26 cellular contexts compared by ENCODE assay signal in the genomic region with DNA sequence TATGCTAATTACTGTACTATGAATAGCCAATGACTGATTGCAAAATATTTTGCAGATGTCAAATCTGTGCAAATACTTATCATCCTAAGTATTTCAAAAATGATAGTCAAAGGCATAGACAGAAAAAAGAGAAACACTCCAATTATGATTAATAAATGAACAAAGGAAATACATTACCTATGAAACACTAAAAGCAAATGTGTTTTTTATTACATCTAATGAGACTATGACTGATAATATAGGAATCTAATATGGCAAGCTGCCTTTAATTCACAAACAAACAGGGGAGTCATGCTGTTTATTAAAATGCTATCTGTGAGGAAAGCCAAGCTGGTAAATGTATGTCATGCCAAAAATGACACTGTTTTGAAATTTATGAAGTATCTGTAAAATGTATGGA.
"Had no signal": no experiment of that assay in that cellular context is flagged by ENCODE, and none has a peak within 500 bp of the region (broad histone marks: within the 10 kb centered on the region; RNA-seq: fewer than 3 reads in every experiment).

No MANE protein-coding gene starts in this region.

- FAIRE-seq: K562 had no signal

- H3K4me3 ChIP-seq: body of pancreas, cardiac muscle cell, K562, Peyer's patch, SJCRH30 had no signal

- H3K4me1 ChIP-seq: body of pancreas, Peyer's patch, SJCRH30 had no signal

- ATAC-seq: activated CD8-positive, alpha-beta T cell treated with anti-CD3 and anti-CD28 coated beads, Interleukin-2, amount 10 ng/mL, durations not matched to agents 7 days and 5 days; body of pancreas; K562; WTC11 had no signal

- H3K36me3 ChIP-seq: cardiac muscle cell, Peyer's patch, SJCRH30 had no signal

- H3K27ac ChIP-seq: body of pancreas, cardiac muscle cell, Peyer's patch, RWPE1, SJCRH30 had no signal

- H3K27me3 ChIP-seq: body of pancreas, cardiac muscle cell, Peyer's patch, SJCRH30 had no signal

- H3K9me3 ChIP-seq: body of pancreas, Peyer's patch, SJCRH30 had no signal

- DNase-seq: activated CD4-positive, alpha-beta T cell treated with anti-CD3 and anti-CD28 coated beads for 48 hours; activated CD4-positive, alpha-beta T cell treated with anti-CD3 and anti-CD28 coated beads, Interleukin-2, amount 50 U/mL, for 4 hours; activated CD4-positive, CD25-positive, alpha-beta regulatory T cell treated with anti-CD3 and anti-CD28 coated beads, Interleukin-2, amount 50 U/mL, for 72 hours; activated CD8-positive, alpha-beta memory T cell treated with anti-CD3 and anti-CD28 coated beads, Interleukin-2, amount 50 U/mL, for 48 hours; activated CD8-positive, alpha-beta T cell treated with anti-CD3 and anti-CD28 coated beads, Interleukin-2, amount 10 ng/mL, durations not matched to agents 7 days and 5 days; activated naive CD4-positive, alpha-beta T cell treated with anti-CD3 and anti-CD28 coated beads, Interleukin-2, amount 50 U/mL, for 16 hours; activated naive CD8-positive, alpha-beta T cell treated with anti-CD3 and anti-CD28 coated beads, Interleukin-2, amount 10 ng/mL, durations not matched to agents 7 days and 5 days; activated T-cell treated with anti-CD3 and anti-CD28 coated beads, Interleukin-2, amount 50 U/mL, for 1 hour; aorta; body of pancreas; Karpas-422; NCI-H1930; NCI-H2107; NCI-H2171 treated with DMSO at 0.1 percent for 48 hours; NCI-H226; NCI-H510A; NCI-H526 treated with DMSO at 0.1 percent for 48 hours; NCI-H82; OCI-M1; Peyer's patch; Right ventricle myocardium superior; SJCRH30 had no signal
